Comparison of ENCODE assay signal across 8 cellular contexts in the genomic region with DNA sequence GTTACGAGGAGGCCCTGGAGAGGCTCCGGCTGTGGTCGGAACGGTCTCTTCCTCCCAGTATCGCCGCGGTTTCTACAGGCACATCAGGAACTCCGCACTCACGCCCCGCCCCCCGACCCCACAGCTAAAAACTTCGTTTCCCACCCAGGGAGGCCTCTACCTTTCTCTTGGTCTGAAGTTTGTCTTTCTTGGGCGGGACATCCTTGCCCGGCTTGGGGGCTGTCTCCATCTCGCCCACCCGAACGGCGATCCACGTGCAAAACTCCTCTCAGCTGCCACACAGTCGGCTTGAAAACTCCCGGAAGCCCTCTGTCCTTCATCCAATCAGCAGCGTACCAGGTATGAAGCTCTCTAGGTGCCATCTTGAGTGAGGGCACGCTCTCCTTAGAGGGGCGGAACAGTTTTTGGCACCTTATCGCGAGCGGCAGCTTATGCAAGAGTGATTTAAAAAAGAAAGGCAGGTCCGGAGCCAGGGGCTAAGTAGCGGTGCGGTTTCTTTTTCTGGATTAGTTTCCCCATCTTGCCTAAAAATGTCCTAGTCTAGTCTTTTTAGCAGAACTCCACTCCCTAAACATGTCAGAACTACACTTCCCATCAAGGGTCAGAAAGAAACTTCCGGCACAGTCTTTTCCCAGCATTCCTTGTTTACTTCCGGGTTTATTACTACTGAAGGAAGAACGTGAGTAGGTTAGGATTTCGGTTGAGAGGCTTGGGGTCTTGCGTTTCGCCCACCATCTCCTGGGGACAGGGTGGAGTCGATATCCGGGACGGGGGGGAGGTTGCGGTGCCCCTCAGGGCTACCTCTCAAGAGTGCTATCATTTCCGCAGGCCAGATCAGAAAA. TPM values are rescaled to one million over a fixed set of nuclear protein-coding genes. Genes with fewer than 3 reads are reported as not detected.
A peak's percentile ranks its signal among the peaks of the same experiment; 100 is the strongest.
DNase-seq lines count a peak whose midpoint lies in the region; ATAC-seq and TF ChIP-seq lines count a peak whose summit lies in the region.

Gene PFDN6 (plus strand): TSS at position 660 of the 842 bp plus-strand sequence. CDS start 256 bp downstream, outside the sequence.
Gene WDR46 (minus strand): TSS at position 298 of the 842 bp plus-strand sequence. CDS start 69 bp downstream, at position 229.

- H2BK15ac ChIP-seq in IMR-90 (ENCODE audit: low read depth, low read length), result peak within 1 kb of the TSS; percentile 43; the same call in 1 of the 3 replicates

- peak within 1 kb of the TSS; percentile 86; the same call in 1 of the 2 replicates for H3K23ac ChIP-seq in IMR-90 (ENCODE audit: low read depth, low read length)

- H3K4me3 Mint-ChIP-seq in stimulated activated effector memory CD8-positive, alpha-beta T cell treated with anti-CD3 and anti-CD28 coated beads, Interleukin-12 subunit alpha, Interleukin-12 subunit beta, amount 100 ng/mL, for 72 hours, result peak within 1 kb of the TSS; percentile 90

- H3K56ac ChIP-seq in IMR-90 (ENCODE audit: extremely low read depth, insufficient read depth, low read length), result peak within 1 kb of the TSS; percentile 82

- peak within 1 kb of the TSS; percentile 84 for H3K27ac ChIP-seq in IMR-90 (ENCODE audit: insufficient read depth, low read length)

- H2AK9ac ChIP-seq in IMR-90 (replicated peaks; ENCODE audit: low read depth, low read length, poor library complexity), result peak within 1 kb of the TSS; percentile 99

- H3K9ac ChIP-seq in IMR-90 (ENCODE audit: low read depth, low read length), result peak within 1 kb of the TSS; percentile 93

- peak; percentile 92 for DNase-seq in DMS153 treated with DMSO at 0.1 percent for 48 hours (lab: John Stamatoyannopoulos, UW; ENCODE audit: unreplicated experiment)
- peak; percentile 88 for DNase-seq in IMR-90
- DNase-seq in OCI-M1 (lab: John Stamatoyannopoulos, UW), result peak; percentile 98
- DNase-seq in activated T-cell treated with anti-CD3 and anti-CD28 coated beads for 4 hours, result peak; percentile 73
- DNase-seq in erythroblast (lab: John Stamatoyannopoulos, UW), result peak; percentile 93 to 94
- peak; percentile 85 for DNase-seq in mucosa of gallbladder (ENCODE audit: low spot score)
- DNase-seq in stimulated activated effector memory CD8-positive, alpha-beta T cell treated with anti-CD3 and anti-CD28 coated beads, Interleukin-12 subunit alpha, Interleukin-12 subunit beta, amount 100 ng/mL, for 72 hours (ENCODE audit: low spot score in 2 of 2), result peak; percentile 53 to 90

- H3K27ac Mint-ChIP-seq in stimulated activated effector memory CD8-positive, alpha-beta T cell treated with anti-CD3 and anti-CD28 coated beads, Interleukin-12 subunit alpha, Interleukin-12 subunit beta, amount 100 ng/mL, for 72 hours, result peak within 1 kb of the TSS; percentile 95

- peak within 1 kb of the TSS; percentile 94 for H2AFZ ChIP-seq in IMR-90 (replicated peaks; ENCODE audit: low read length, poor library complexity)

- peak within 1 kb of the TSS; percentile 87; the same call in 1 of the 2 replicates for H2BK120ac ChIP-seq in IMR-90 (ENCODE audit: low read depth, low read length)

- TF ChIP-seq CTCF in IMR-90 (conservative IDR thresholded peaks at IDR 0.05; ENCODE audit: low read depth, low read length), result no peak

- peak within 1 kb of the TSS; percentile 73 for H4K5ac ChIP-seq in IMR-90 (ENCODE audit: low read depth, low read length)

- ATAC-seq in GM21529 (IDR thresholded peaks at IDR 0.05; ENCODE audit: unreplicated experiment), result peak; percentile 84
- ATAC-seq in IMR-90 (ENCODE audit: low read depth), result peak; percentile 97
- ATAC-seq in stimulated activated effector memory CD8-positive, alpha-beta T cell treated with anti-CD3 and anti-CD28 coated beads, Interleukin-12 subunit alpha, Interleukin-12 subunit beta, amount 100 ng/mL, for 72 hours, result peak; percentile 97

- peaks cover 3% of the 10 kb centered on the region; the same call in 1 of the 2 replicates for H3K9me1 ChIP-seq in IMR-90 (ENCODE audit: insufficient read depth, low read length)

- H3K4me1 Mint-ChIP-seq in stimulated activated effector memory CD8-positive, alpha-beta T cell treated with anti-CD3 and anti-CD28 coated beads, Interleukin-12 subunit alpha, Interleukin-12 subunit beta, amount 100 ng/mL, for 72 hours, result peaks cover 52% of the 10 kb centered on the region

- peak within 1 kb of the TSS; percentile 88 for H3K4ac ChIP-seq in IMR-90 (ENCODE audit: low read depth, low read length)

- no peaks in the 10 kb centered on the region for H3K9me3 Mint-ChIP-seq in stimulated activated effector memory CD8-positive, alpha-beta T cell treated with anti-CD3 and anti-CD28 coated beads, Interleukin-12 subunit alpha, Interleukin-12 subunit beta, amount 100 ng/mL, for 72 hours

- no peaks in the 10 kb centered on the region for H3K9me3 ChIP-seq in IMR-90 (ENCODE audit: control insufficient read depth, insufficient read depth, low read length)

- H4K91ac ChIP-seq in IMR-90 (ENCODE audit: insufficient read depth, low read depth, low read length), result peak within 1 kb of the TSS; percentile 62

- H3K4me2 ChIP-seq in IMR-90 (ENCODE audit: low read depth, low read length), result peak within 1 kb of the TSS; percentile 97

- POLR2A ChIA-PET in IMR-90 (lab: Charles Lee; ENCODE audit: unreplicated experiment), result interaction anchor here (0.5 to 1.3 kb wide), 4 partner anchors 9 to 850 kb away, joined by 3 to 10 read pairs (median 4); partner anchors contain the start of gene ZBTB22

- peak within 1 kb of the TSS; percentile 94 for H2AK5ac ChIP-seq in IMR-90 (ENCODE audit: low read depth, low read length)

- TF ChIP-seq POLR2A in IMR-90 (IDR thresholded peaks at IDR 0.05; ENCODE audit: low read depth, low read length), result 0 out of 2 replicates have a peak, but pooled peaks have one; percentile 15
- TF ChIP-seq POLR2A in erythroblast (IDR thresholded peaks at IDR 0.05; ENCODE audit: low read length), result peak; percentile 77

- dilution Hi-C loops in IMR-90 (cut with HindIII; ENCODE audit: low sequenced_read_pairs, unreplicated experiment), result no loop called here

- H4K8ac ChIP-seq in IMR-90 (ENCODE audit: low read depth in 2 of 2, low read length in 2 of 2), result peak within 1 kb of the TSS; percentile 53 to 94

- H3K36me3 ChIP-seq in IMR-90 (ENCODE audit: control insufficient read depth, insufficient read depth, low read length), result peaks cover 42% of the 10 kb centered on the region

- intact Hi-C loops in IMR-90 (cut with micrococcal nuclease), result no loop called here

- in situ Hi-C loops in IMR-90 (cut with MboI; ENCODE audit: low sequenced_read_pairs), result no loop called here

- peak within 1 kb of the TSS; percentile 84 for H3K4me3 ChIP-seq in IMR-90 (ENCODE audit: insufficient read depth, low read depth, low read length)

- peaks cover 96% of the 10 kb centered on the region for H3K36me3 Mint-ChIP-seq in stimulated activated effector memory CD8-positive, alpha-beta T cell treated with anti-CD3 and anti-CD28 coated beads, Interleukin-12 subunit alpha, Interleukin-12 subunit beta, amount 100 ng/mL, for 72 hours

- peak within 1 kb of the TSS; percentile 77 for H3K14ac ChIP-seq in IMR-90 (replicated peaks; ENCODE audit: low read depth, low read length)

- peaks cover 7% of the 10 kb centered on the region for H3K4me1 ChIP-seq in IMR-90 (ENCODE audit: control insufficient read depth, insufficient read depth, low read length)

- CTCF ChIA-PET in IMR-90 (lab: Yijun Ruan, JAX), result interaction anchor here (0.8 to 1.5 kb wide), 2 partner anchors 10 kb away, joined by 3 to 5 read pairs; partner anchors contain the start of gene RGL2

- no peaks in the 10 kb centered on the region for H3K27me3 ChIP-seq in IMR-90 (ENCODE audit: control insufficient read depth, insufficient read depth, low read length)

- 0% methylated on average over 20 of the region's 41 CpGs; no CpG with 5 or more reads in 1 of the 2 experiments for WGBS in IMR-90 (ENCODE audit: extremely low coverage in 2 of 2, insufficient read length in 1 of 2), 2 experiments

- peaks cover 27 to 53% of the 10 kb centered on the region in 2 experiments for H3K79me1 ChIP-seq in IMR-90 (ENCODE audit: low read depth in 1 of 2, low read length in 2 of 2)

- BruUV-seq in IMR-90 (replicated peaks; lab: Mats Ljungman, UMichigan), result no TSS peak

- H2BK20ac ChIP-seq in IMR-90 (ENCODE audit: low read depth, low read length), result peak within 1 kb of the TSS; percentile 80; the same call in 1 of the 2 replicates

- H2BK5ac ChIP-seq in IMR-90 (ENCODE audit: low read depth, low read length, poor library complexity, severe bottlenecking), result peak within 1 kb of the TSS; percentile 89

- no peaks in the 10 kb centered on the region for H4K20me1 ChIP-seq in IMR-90 (ENCODE audit: insufficient read depth, low read length)

- no peak for TF ChIP-seq RAD21 in IMR-90 (IDR thresholded peaks at IDR 0.05; ENCODE audit: low read length)

- peak within 1 kb of the TSS; percentile 68 for H3K18ac ChIP-seq in IMR-90 (ENCODE audit: low read depth, low read length)

TF ChIP-seq in IMR-90, 13 proteins besides CTCF, POLR2A, EP300 and RAD21:
- TF ChIP-seq, protein P1, sequence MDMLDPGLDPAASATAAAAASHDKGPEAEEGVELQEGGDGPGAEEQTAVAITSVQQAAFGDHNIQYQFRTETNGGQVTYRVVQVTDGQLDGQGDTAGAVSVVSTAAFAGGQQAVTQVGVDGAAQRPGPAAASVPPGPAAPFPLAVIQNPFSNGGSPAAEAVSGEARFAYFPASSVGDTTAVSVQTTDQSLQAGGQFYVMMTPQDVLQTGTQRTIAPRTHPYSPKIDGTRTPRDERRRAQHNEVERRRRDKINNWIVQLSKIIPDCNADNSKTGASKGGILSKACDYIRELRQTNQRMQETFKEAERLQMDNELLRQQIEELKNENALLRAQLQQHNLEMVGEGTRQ (IDR thresholded peaks at IDR 0.05; ENCODE audit: low read depth, low read length), result peak; percentile 21; the same call in 1 of the 2 replicates
- TF ChIP-seq MAZ (IDR thresholded peaks at IDR 0.05; ENCODE audit: borderline replicate concordance, low read depth, low read length) (no peak), BHLHE40 (IDR thresholded peaks at IDR 0.05; ENCODE audit: low read depth, low read length) (peak; percentile 70; the same call in 1 of the 2 replicates), MXI1 (IDR thresholded peaks at IDR 0.05; ENCODE audit: borderline replicate concordance, low read depth, low read length) (peak; percentile 99), CHD1 (IDR thresholded peaks at IDR 0.05; ENCODE audit: low read depth, low read length) (no peak), RCOR1 (IDR thresholded peaks at IDR 0.05; ENCODE audit: insufficient replicate concordance, low read length) (no peak), CEBPB (IDR thresholded peaks at IDR 0.05; ENCODE audit: low read depth, low read length) (peak; percentile 63; the same call in 1 of the 2 replicates)

RNA-seq across cellular contexts. Expression of gene PFDN6, which starts in this region (rescaled TPM):
- 24.4 and 41.7 TPM in 2 replicates for total RNA-seq in IMR-90 (2012; rRNA removed)
- polyA plus RNA-seq in IMR-90 (2012; rRNA removed), result 76.5 and 92.1 TPM in 2 replicates
- polyA plus RNA-seq in IMR-90 (2012; cell fraction: cytosol; rRNA removed), result 14.6 and 24.2 TPM in 2 replicates
- polyA plus RNA-seq in IMR-90 (2012; cell fraction: nucleus; rRNA removed; ENCODE audit: low replicate concordance), result 12.9 and 43.5 TPM in 2 replicates
- total RNA-seq in mucosa of gallbladder, result 38.6 TPM

RNA-seq across cellular contexts. Expression of gene WDR46, which starts in this region (rescaled TPM):
- total RNA-seq in IMR-90 (2012; rRNA removed) (68.9 and 73.8 TPM in 2 replicates), mucosa of gallbladder (37.7 TPM)
- polyA plus RNA-seq in IMR-90 (2012; rRNA removed), result 81.6 and 88.0 TPM in 2 replicates
- 44.6 and 48.8 TPM in 2 replicates for polyA plus RNA-seq in IMR-90 (2012; cell fraction: cytosol; rRNA removed)
- polyA plus RNA-seq in IMR-90 (2012; cell fraction: nucleus; rRNA removed; ENCODE audit: low replicate concordance), result 196 and 239 TPM in 2 replicates

Comparison
In these comparisons a context has a peak if more than half of its experiments do, and no peak if none do; other contexts are left out.
1. Peak in every context shown above with its lines: DNase-seq, ATAC-seq, H3K4me3 ChIP-seq and H3K27ac ChIP-seq.